ENCODE assay signal across 1 cellular context in the genomic region with DNA sequence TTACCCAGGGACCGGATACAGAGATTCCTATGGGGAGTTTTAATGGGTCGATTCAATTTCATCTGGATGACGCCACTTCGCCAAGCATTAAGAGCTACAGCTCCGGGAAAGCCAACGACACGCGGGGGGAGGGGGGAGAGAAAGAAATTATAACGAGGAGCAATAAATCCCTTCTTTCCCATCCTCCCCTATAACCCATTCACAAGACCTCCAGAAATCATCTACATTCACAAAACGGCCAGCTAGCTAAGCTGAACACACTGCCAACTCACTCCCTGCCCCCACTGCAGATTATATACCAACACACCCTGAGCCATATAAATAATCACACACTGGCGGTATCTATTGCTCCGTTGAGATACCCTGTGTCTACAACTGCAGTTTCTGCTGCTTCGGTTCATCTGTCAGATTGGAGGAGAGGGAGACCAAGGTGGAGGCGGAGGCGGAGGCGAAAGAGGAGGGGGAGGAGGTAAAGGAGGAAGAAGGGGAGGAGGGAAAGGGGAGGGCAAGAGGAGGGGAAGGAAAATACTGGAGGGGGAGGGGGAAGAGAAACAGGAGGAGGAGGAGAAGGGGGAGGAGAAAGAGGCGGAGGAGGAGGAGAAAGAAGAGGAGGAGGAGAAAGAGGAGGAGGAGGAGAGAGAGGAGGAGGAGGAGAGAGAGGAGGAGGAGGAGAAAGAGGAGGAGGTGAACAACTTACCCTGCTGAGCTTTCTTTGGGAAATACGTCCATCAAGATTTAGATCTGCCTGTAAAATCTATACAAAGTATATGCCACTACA.
TF ChIP-seq lines count a peak whose summit lies in the region.

No MANE protein-coding gene starts in this region.

TF ChIP-seq in SK-N-SH treated with all-trans-retinoic acid at 6 μM for 48 hours, 23 proteins besides CTCF, POLR2A, EP300 and RAD21 (continued from another document):
- TF ChIP-seq, protein P1, sequence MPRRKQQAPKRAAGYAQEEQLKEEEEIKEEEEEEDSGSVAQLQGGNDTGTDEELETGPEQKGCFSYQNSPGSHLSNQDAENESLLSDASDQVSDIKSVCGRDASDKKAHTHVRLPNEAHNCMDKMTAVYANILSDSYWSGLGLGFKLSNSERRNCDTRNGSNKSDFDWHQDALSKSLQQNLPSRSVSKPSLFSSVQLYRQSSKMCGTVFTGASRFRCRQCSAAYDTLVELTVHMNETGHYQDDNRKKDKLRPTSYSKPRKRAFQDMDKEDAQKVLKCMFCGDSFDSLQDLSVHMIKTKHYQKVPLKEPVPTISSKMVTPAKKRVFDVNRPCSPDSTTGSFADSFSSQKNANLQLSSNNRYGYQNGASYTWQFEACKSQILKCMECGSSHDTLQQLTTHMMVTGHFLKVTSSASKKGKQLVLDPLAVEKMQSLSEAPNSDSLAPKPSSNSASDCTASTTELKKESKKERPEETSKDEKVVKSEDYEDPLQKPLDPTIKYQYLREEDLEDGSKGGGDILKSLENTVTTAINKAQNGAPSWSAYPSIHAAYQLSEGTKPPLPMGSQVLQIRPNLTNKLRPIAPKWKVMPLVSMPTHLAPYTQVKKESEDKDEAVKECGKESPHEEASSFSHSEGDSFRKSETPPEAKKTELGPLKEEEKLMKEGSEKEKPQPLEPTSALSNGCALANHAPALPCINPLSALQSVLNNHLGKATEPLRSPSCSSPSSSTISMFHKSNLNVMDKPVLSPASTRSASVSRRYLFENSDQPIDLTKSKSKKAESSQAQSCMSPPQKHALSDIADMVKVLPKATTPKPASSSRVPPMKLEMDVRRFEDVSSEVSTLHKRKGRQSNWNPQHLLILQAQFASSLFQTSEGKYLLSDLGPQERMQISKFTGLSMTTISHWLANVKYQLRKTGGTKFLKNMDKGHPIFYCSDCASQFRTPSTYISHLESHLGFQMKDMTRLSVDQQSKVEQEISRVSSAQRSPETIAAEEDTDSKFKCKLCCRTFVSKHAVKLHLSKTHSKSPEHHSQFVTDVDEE (CRISPR knock-in tag; IDR thresholded peaks at IDR 0.05) = no peak
- TF ChIP-seq, protein P2, sequence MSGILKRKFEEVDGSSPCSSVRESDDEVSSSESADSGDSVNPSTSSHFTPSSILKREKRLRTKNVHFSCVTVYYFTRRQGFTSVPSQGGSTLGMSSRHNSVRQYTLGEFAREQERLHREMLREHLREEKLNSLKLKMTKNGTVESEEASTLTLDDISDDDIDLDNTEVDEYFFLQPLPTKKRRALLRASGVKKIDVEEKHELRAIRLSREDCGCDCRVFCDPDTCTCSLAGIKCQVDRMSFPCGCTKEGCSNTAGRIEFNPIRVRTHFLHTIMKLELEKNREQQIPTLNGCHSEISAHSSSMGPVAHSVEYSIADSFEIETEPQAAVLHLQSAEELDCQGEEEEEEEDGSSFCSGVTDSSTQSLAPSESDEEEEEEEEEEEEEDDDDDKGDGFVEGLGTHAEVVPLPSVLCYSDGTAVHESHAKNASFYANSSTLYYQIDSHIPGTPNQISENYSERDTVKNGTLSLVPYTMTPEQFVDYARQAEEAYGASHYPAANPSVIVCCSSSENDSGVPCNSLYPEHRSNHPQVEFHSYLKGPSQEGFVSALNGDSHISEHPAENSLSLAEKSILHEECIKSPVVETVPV (CRISPR knock-in tag; IDR thresholded peaks at IDR 0.05) = no peak
- TF ChIP-seq SNAI2 (CRISPR knock-in tag; IDR thresholded peaks at IDR 0.05) (no peak), ESRRG (CRISPR knock-in tag; IDR thresholded peaks at IDR 0.05) (no peak), TCF4 (CRISPR knock-in tag; IDR thresholded peaks at IDR 0.05; ENCODE audit: borderline replicate concordance) (no peak), ZC3H10 (CRISPR knock-in tag; IDR thresholded peaks at IDR 0.05) (no peak), BACH2 (CRISPR knock-in tag; IDR thresholded peaks at IDR 0.05; ENCODE audit: borderline replicate concordance) (no peak), GLIS3 (CRISPR knock-in tag; IDR thresholded peaks at IDR 0.05) (no peak), CSDC2 (CRISPR knock-in tag; IDR thresholded peaks at IDR 0.05) (no peak)
